ENCODE assay signal across 8 cellular contexts in the genomic region with DNA sequence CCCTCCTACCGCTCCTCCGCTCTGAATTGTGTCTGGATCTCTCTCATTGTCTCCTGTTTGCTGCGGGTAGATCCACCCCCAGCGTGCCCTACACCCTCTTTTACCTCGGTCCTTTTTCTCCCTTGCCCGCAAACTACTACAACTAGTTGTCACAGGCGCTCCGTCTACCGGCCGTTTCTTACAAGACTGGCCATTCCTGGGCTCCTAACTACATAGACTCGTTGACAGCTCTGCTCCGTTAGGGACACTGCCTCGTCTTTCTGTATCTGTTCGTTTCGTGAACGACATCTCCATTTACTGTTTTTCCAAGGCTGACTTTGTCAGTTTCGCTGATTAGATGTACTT. TPM values are rescaled to one million over a fixed set of nuclear protein-coding genes. Genes with fewer than 3 reads are reported as not detected.
A peak's percentile ranks its signal among the peaks of the same experiment; 100 is the strongest.
DNase-seq lines count a peak whose midpoint lies in the region; ATAC-seq and TF ChIP-seq lines count a peak whose summit lies in the region.

No MANE protein-coding gene starts in this region.

- no peak for ATAC-seq in CD4-positive, alpha-beta T cell (ENCODE audit: poor library complexity)
- peak; percentile 30 for ATAC-seq in GM19025 (IDR thresholded peaks at IDR 0.05; ENCODE audit: low read depth, unreplicated experiment)
- peak; percentile 40 for ATAC-seq in HG03159 (IDR thresholded peaks at IDR 0.05; ENCODE audit: unreplicated experiment)
- ATAC-seq in RWPE2 (ENCODE audit: low read depth) = peak; percentile 60

- intact Hi-C loops in CD4-positive, alpha-beta T cell (cut with DNase I, micrococcal nuclease) = loop anchor here in 1 of 2 experiments (5.0 kb wide), 1 partner anchor 238 kb away; no protein-coding TSS in a partner anchor
- intact Hi-C loops in sigmoid colon (cut with DNase I) = loop anchor here (2.0 kb wide), 1 partner anchor 30 kb away; a partner anchor contains a TSS

- H3K27ac Mint-ChIP-seq in CD4-positive, alpha-beta T cell = peak overlapping the region; percentile 80
- H3K27ac Mint-ChIP-seq in brain = peak overlapping the region; percentile 87 to 95 (median 93)

- no peak for TF ChIP-seq CTCF in CD4-positive, alpha-beta T cell (IDR thresholded peaks at IDR 0.05)
- TF ChIP-seq CTCF in RWPE2 (IDR thresholded peaks at IDR 0.05; ENCODE audit: poor library complexity, severe bottlenecking) (peak; percentile 42), brain (conservative IDR thresholded peaks at IDR 0.05) (peak; percentile 36 to 57), sigmoid colon (IDR thresholded peaks at IDR 0.05) (peak in 1 of 4 experiments; percentile 22)

- H3K4me3 ChIP-seq in RWPE2 (ENCODE audit: severe bottlenecking) (peak overlapping the region; percentile 80), iPS-18c (ENCODE audit: insufficient read depth, low read depth, low read length) (peak overlapping the region; percentile 97), sigmoid colon (peak overlapping the region; percentile 76 to 96 (median 92))

- peaks cover 48% of the 10 kb centered on the region for H3K4me1 Mint-ChIP-seq in CD4-positive, alpha-beta T cell (ENCODE audit: low read depth)
- H3K4me1 Mint-ChIP-seq in brain = peaks cover 33% of the 10 kb centered on the region

- POLR2A ChIA-PET in CD4-positive, alpha-beta T cell (lab: Charles Lee) = interaction anchor here (1.0 to 4.1 kb wide), 3 partner anchors 12 to 408 kb away, joined by 3 to 135 read pairs (median 3); a partner anchor contains a TSS

- H3K4me1 ChIP-seq in RWPE2 (ENCODE audit: insufficient read depth, poor library complexity, severe bottlenecking) = peaks cover 6% of the 10 kb centered on the region
- peaks cover 0 to 22% (median 17%) of the 10 kb centered on the region in 4 donors for H3K4me1 ChIP-seq in sigmoid colon

- H3K27ac ChIP-seq in CD4-positive, alpha-beta T cell (ENCODE audit: low read depth, low read length) = no peak overlapping the region
- H3K27ac ChIP-seq in RWPE2 (ENCODE audit: poor library complexity, severe bottlenecking) (no peak overlapping the region), sigmoid colon (peak overlapping the region in 3 of 4 donors; percentile 80 to 83 (median 80))

- no peaks in the 10 kb centered on the region for H3K9me3 ChIP-seq in CD4-positive, alpha-beta T cell (ENCODE audit: control insufficient read depth, low read length)
- H3K9me3 ChIP-seq in RWPE2 (ENCODE audit: severe bottlenecking) (no peaks in the 10 kb centered on the region), iPS-18c (ENCODE audit: control insufficient read depth, insufficient read depth, low read length) (no peaks in the 10 kb centered on the region), sigmoid colon (no peaks in the 10 kb centered on the region)

- no peaks in the 10 kb centered on the region for H3K9me3 Mint-ChIP-seq in CD4-positive, alpha-beta T cell
- H3K9me3 Mint-ChIP-seq in brain = peaks cover 0 to 3% (median 0%) of the 10 kb centered on the region in 5 experiments

- H3K27me3 ChIP-seq in CD4-positive, alpha-beta T cell (ENCODE audit: control insufficient read depth, insufficient read depth, low read length) = no peaks in the 10 kb centered on the region
- no peaks in the 10 kb centered on the region for H3K27me3 ChIP-seq in RWPE2 (ENCODE audit: insufficient read depth, poor library complexity, severe bottlenecking)
- H3K27me3 ChIP-seq in sigmoid colon = no peaks in the 10 kb centered on the region

- H3K36me3 Mint-ChIP-seq in CD4-positive, alpha-beta T cell (ENCODE audit: low read depth) = peaks cover 43% of the 10 kb centered on the region
- H3K36me3 Mint-ChIP-seq in brain = peaks cover under 1% of the 10 kb centered on the region

- WGBS in sigmoid colon, 2 donors = 0 to 1% methylated on average over 17 of the region's 17 CpGs

- TF ChIP-seq EP300 in sigmoid colon (IDR thresholded peaks at IDR 0.05) = no peak

- H3K36me3 ChIP-seq in RWPE2 (ENCODE audit: low read depth) (peaks cover 10% of the 10 kb centered on the region), sigmoid colon (peaks cover 0 to 11% (median 2%) of the 10 kb centered on the region in 4 donors)

- peak overlapping the region; percentile 97 for H3K4me3 Mint-ChIP-seq in CD4-positive, alpha-beta T cell
- peak overlapping the region; percentile 91 to 98 (median 98) for H3K4me3 Mint-ChIP-seq in brain

- no peak for TF ChIP-seq POLR2A in sigmoid colon (IDR thresholded peaks at IDR 0.05)

- H3K27me3 Mint-ChIP-seq in CD4-positive, alpha-beta T cell = peaks cover 5% of the 10 kb centered on the region
- peaks cover 26% of the 10 kb centered on the region for H3K27me3 Mint-ChIP-seq in brain

- DNase-seq in CD4-positive, alpha-beta T cell = peak in 7 of 10 experiments; percentile 3 to 8 (median 5)
- DNase-seq in RWPE2 (ENCODE audit: low spot score) (no peak), sigmoid colon (no peak)
- DNase-seq in activated CD4-positive, CD25-positive, alpha-beta regulatory T cell (lab: John Stamatoyannopoulos, UW) = no peak

- CTCF ChIA-PET in CD4-positive, alpha-beta T cell (lab: Charles Lee) = interaction anchor here (1.4 kb wide), 1 partner anchor 53 kb away, joined by 5 read pairs; no protein-coding TSS in a partner anchor

RNA-seq across cellular contexts. Expression of a gene that starts 0.8 kb away (rescaled TPM):
- 10 to 100 TPM; 12.6 to 12.8 TPM for total RNA-seq in CD4-positive, alpha-beta T cell
- polyA plus RNA-seq in brain (ENCODE audit: insufficient read depth, low read depth, low replicate concordance) (14.4 TPM), sigmoid colon (1 to 10 TPM; 3.0 to 4.2 (median 3.9) TPM)
- total RNA-seq in sigmoid colon = 10 to 100 TPM in 1 of 4 donors, 1 to 10 TPM in 3; 5.2 to 12.2 (median 7.8) TPM

RNA-seq across cellular contexts. Expression of a gene that starts 31.1 kb away (rescaled TPM):
- total RNA-seq in CD4-positive, alpha-beta T cell = 100 to 1,000 TPM; 111 TPM
- polyA plus RNA-seq in brain (ENCODE audit: insufficient read depth, low read depth, low replicate concordance) (367 TPM), sigmoid colon (100 to 1,000 TPM; 424 to 993 (median 718) TPM)
- total RNA-seq in sigmoid colon = 100 to 1,000 TPM; 335 to 363 (median 358) TPM

RNA-seq across cellular contexts. Expression of a gene that starts 31.3 kb away (rescaled TPM):
- total RNA-seq in CD4-positive, alpha-beta T cell = 1 to 10 TPM; 6.5 to 8.6 TPM
- polyA plus RNA-seq in brain (ENCODE audit: insufficient read depth, low read depth, low replicate concordance) (5.4 TPM), sigmoid colon (10 to 100 TPM in 1 of 3 donors, 1 to 10 TPM in 2; 6.7 to 12.6 (median 6.7) TPM)
- total RNA-seq in sigmoid colon = 10 to 100 TPM in 1 of 4 donors, 1 to 10 TPM in 3; 5.9 to 17.2 (median 7.6) TPM

Comparison
In these comparisons a context has a peak if more than half of its experiments do, and no peak if none do; other contexts are left out.
1. DNase-seq: peak in CD4-positive, alpha-beta T cell (7 of 10); none in RWPE2 (single experiment), sigmoid colon (single experiment) and activated CD4-positive, CD25-positive, alpha-beta regulatory T cell (0 of 4).
2. H3K27ac ChIP-seq: peak in sigmoid colon (3 of 4); none in CD4-positive, alpha-beta T cell (single experiment) and RWPE2 (single experiment).
3. Peak in every context shown above with its lines, with median percentiles within 50 percentile points of each other: H3K4me3 ChIP-seq.